Comparison of ENCODE assay signal across 19 cellular contexts in the genomic region with DNA sequence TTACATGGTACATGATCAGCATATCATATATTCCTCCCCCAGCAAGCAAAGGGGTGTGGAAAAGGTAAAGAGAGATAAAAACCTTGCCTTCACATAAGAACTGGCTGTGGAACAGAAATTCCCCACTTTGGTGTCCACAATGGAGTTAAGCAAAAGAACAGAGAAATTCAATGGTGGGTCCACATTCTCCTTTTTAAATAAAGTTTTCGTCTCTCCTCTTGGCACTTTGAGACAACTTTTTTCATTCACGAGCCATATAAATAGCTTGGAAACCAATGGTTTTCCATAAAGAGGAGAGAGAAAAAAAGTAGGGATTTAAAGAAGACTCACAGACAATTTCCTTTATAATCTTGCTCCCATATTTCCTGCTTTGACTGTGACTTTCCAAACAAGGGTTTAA.
DNase-seq lines count a peak whose midpoint lies in the region; ATAC-seq and TF ChIP-seq lines count a peak whose summit lies in the region.
"Had no signal": no experiment of that assay in that cellular context is flagged by ENCODE, and none has a peak within 500 bp of the region (broad histone marks: within the 10 kb centered on the region; RNA-seq: fewer than 3 reads in every experiment).

No MANE protein-coding gene starts in this region.

- H3K9ac ChIP-seq in SK-N-MC (ENCODE audit: insufficient read length) (no peak overlapping the region), fibroblast of lung (ENCODE audit: insufficient read depth, low read length) (no peak overlapping the region)

- in situ Hi-C loops in HAP-1 (cut with MboI; ENCODE audit: low sequenced_read_pairs): no loop called here

- H3K27ac ChIP-seq in SK-N-MC (peak overlapping the region; percentile 32; the same call in 1 of the 2 replicates), fibroblast of lung (ENCODE audit: insufficient read depth, low read length) (peak overlapping the region; percentile 33), uterus (peak overlapping the region; percentile 61 to 69)
- H3K27ac ChIP-seq: neutrophil, right atrium auricular region had no signal

- intact Hi-C loops in activated naive CD4-positive, alpha-beta T cell treated with anti-CD3 and anti-CD28 coated beads for 36 hours (cut with micrococcal nuclease): loop anchor here (2.0 kb wide), 2 partner anchors 64 to 90 kb away; no protein-coding TSS in a partner anchor
- intact Hi-C loops in uterus (cut with DNase I; ENCODE audit: low total_unique reads): no loop called here

- no peaks in the 10 kb centered on the region for H3K36me3 ChIP-seq in SK-N-MC (ENCODE audit: insufficient read depth, low read length)
- H3K36me3 ChIP-seq in fibroblast of lung (ENCODE audit: control insufficient read depth, insufficient read depth, low read length): no peaks in the 10 kb centered on the region
- H3K36me3 ChIP-seq in uterus: no peaks in the 10 kb centered on the region
- H3K36me3 ChIP-seq in HAP-1 (replicated peaks): no peaks in the 10 kb centered on the region
- H3K36me3 ChIP-seq: neutrophil, right atrium auricular region had no signal

- no peaks in the 10 kb centered on the region for H3K9me3 ChIP-seq in SK-N-MC (ENCODE audit: low read depth, low read length)
- H3K9me3 ChIP-seq in fibroblast of lung (ENCODE audit: control insufficient read depth, insufficient read depth, low read depth, low read length): no peaks in the 10 kb centered on the region
- no peaks in the 10 kb centered on the region for H3K9me3 ChIP-seq in uterus
- H3K9me3 ChIP-seq in HAP-1: no peaks in the 10 kb centered on the region
- H3K9me3 ChIP-seq: neutrophil, right atrium auricular region had no signal

- ATAC-seq in HG03460 (IDR thresholded peaks at IDR 0.05; ENCODE audit: unreplicated experiment): no peak
- ATAC-seq: effector memory CD8-positive, alpha-beta T cell; left cardiac atrium; T-cell had no signal

- H3K4me1 Mint-ChIP-seq in activated naive CD4-positive, alpha-beta T cell treated with anti-CD3 and anti-CD28 coated beads for 36 hours (ENCODE audit: low read depth): peaks cover 47% of the 10 kb centered on the region
- H3K4me1 Mint-ChIP-seq: activated B cell treated with CpG ODN at 0.5 μM for 24 hours had no signal

- H4K20me1 ChIP-seq in fibroblast of lung (ENCODE audit: control insufficient read depth, extremely low read depth, insufficient read depth, low read length): no peaks in the 10 kb centered on the region

- no peak overlapping the region for H3K4me3 ChIP-seq in SK-N-MC
- peak overlapping the region in 1 of 4 experiments; percentile 11 for H3K4me3 ChIP-seq in fibroblast of lung (replicated peaks in 1 of 4; ENCODE audit: control extremely low read depth in 1 of 4, insufficient read depth in 1 of 4, low read depth in 3 of 4, low read length in 4 of 4)
- H3K4me3 ChIP-seq in uterus: no peak overlapping the region
- no peak overlapping the region for H3K4me3 ChIP-seq in HAP-1
- H3K4me3 ChIP-seq: right atrium auricular region had no signal

- H3K4me2 ChIP-seq in fibroblast of lung (ENCODE audit: extremely low read depth, insufficient read depth, low read length): peak overlapping the region; percentile 16

- no peak for DNase-seq in activated naive CD4-positive, alpha-beta T cell treated with anti-CD3 and anti-CD28 coated beads for 36 hours
- no peak for DNase-seq in activated naive CD4-positive, alpha-beta T cell treated with Interleukin-2 at 50 U/mL for 16 hours
- DNase-seq in SK-N-MC (ENCODE audit: low read depth, low spot score): no peak
- no peak for DNase-seq in fibroblast of lung (ENCODE audit: low read depth in 2 of 2)
- no peak for DNase-seq in uterus
- DNase-seq in HAP-1 (ENCODE audit: low spot score in 2 of 2): no peak
- no peak for DNase-seq in NCI-H2196 treated with DMSO at 0.1 percent for 48 hours (lab: John Stamatoyannopoulos, UW; ENCODE audit: unreplicated experiment)
- DNase-seq: activated B cell treated with CpG ODN at 0.5 μM for 24 hours; effector memory CD8-positive, alpha-beta T cell; H7; left cardiac atrium; midbrain; NCI-H1417 treated with DMSO at 0.1 percent for 48 hours; RPMI8226; T-cell had no signal

- TF ChIP-seq POLR2A in uterus (IDR thresholded peaks at IDR 0.05): no peak

- H3K4me1 ChIP-seq in fibroblast of lung (ENCODE audit: control insufficient read depth, extremely low read depth, insufficient read depth, low read length) (peaks cover 9% of the 10 kb centered on the region), uterus (peaks cover 0 to 5% of the 10 kb centered on the region in 2 donors), HAP-1 (no peaks in the 10 kb centered on the region)
- H3K4me1 ChIP-seq: right atrium auricular region had no signal

- TF ChIP-seq CTCF in fibroblast of lung (conservative IDR thresholded peaks at IDR 0.05 in 1 of 2, IDR thresholded peaks at IDR 0.05 in 1 of 2; ENCODE audit: low read depth in 1 of 2, low read length in 2 of 2) (no peak), uterus (IDR thresholded peaks at IDR 0.05) (no peak)

- no peak overlapping the region for H2AFZ ChIP-seq in fibroblast of lung (ENCODE audit: low read length)

- H3K27ac Mint-ChIP-seq in activated naive CD4-positive, alpha-beta T cell treated with anti-CD3 and anti-CD28 coated beads for 36 hours: peak overlapping the region; percentile 57
- H3K27ac Mint-ChIP-seq: activated B cell treated with CpG ODN at 0.5 μM for 24 hours; effector memory CD8-positive, alpha-beta T cell had no signal

- H3K79me2 ChIP-seq in fibroblast of lung (ENCODE audit: control insufficient read depth, insufficient read depth, low read length): peaks cover 51% of the 10 kb centered on the region

- no peaks in the 10 kb centered on the region for H3K27me3 Mint-ChIP-seq in activated naive CD4-positive, alpha-beta T cell treated with anti-CD3 and anti-CD28 coated beads for 36 hours (ENCODE audit: low read depth)
- H3K27me3 Mint-ChIP-seq: activated B cell treated with CpG ODN at 0.5 μM for 24 hours; central memory CD8-positive, alpha-beta T cell; effector memory CD8-positive, alpha-beta T cell; T-cell had no signal

- no peaks in the 10 kb centered on the region for H3K9me3 Mint-ChIP-seq in activated naive CD4-positive, alpha-beta T cell treated with anti-CD3 and anti-CD28 coated beads for 36 hours
- H3K9me3 Mint-ChIP-seq: activated B cell treated with CpG ODN at 0.5 μM for 24 hours; central memory CD8-positive, alpha-beta T cell; effector memory CD8-positive, alpha-beta T cell; T-cell had no signal

- H3K27me3 ChIP-seq in fibroblast of lung (ENCODE audit: control insufficient read depth, insufficient read depth, low read length) (no peaks in the 10 kb centered on the region), uterus (no peaks in the 10 kb centered on the region), HAP-1 (ENCODE audit: low read depth) (no peaks in the 10 kb centered on the region)
- H3K27me3 ChIP-seq: neutrophil, right atrium auricular region had no signal

- H3K4me3 Mint-ChIP-seq in activated naive CD4-positive, alpha-beta T cell treated with anti-CD3 and anti-CD28 coated beads for 36 hours: no peak overlapping the region
- H3K4me3 Mint-ChIP-seq: activated B cell treated with CpG ODN at 0.5 μM for 24 hours; central memory CD8-positive, alpha-beta T cell; effector memory CD8-positive, alpha-beta T cell; T-cell had no signal

- H3K36me3 Mint-ChIP-seq in activated naive CD4-positive, alpha-beta T cell treated with anti-CD3 and anti-CD28 coated beads for 36 hours (ENCODE audit: low read depth): peaks cover 1% of the 10 kb centered on the region

- CTCF ChIA-PET in activated naive CD4-positive, alpha-beta T cell treated with anti-CD3 and anti-CD28 coated beads for 36 hours (lab: Charles Lee): interaction anchor here (0.6 to 1.5 kb wide), 4 partner anchors 24 to 1628 kb away, joined by 3 to 6 read pairs (median 3); no protein-coding TSS in a partner anchor
